9 cellular contexts compared by ENCODE assay signal in the genomic region with DNA sequence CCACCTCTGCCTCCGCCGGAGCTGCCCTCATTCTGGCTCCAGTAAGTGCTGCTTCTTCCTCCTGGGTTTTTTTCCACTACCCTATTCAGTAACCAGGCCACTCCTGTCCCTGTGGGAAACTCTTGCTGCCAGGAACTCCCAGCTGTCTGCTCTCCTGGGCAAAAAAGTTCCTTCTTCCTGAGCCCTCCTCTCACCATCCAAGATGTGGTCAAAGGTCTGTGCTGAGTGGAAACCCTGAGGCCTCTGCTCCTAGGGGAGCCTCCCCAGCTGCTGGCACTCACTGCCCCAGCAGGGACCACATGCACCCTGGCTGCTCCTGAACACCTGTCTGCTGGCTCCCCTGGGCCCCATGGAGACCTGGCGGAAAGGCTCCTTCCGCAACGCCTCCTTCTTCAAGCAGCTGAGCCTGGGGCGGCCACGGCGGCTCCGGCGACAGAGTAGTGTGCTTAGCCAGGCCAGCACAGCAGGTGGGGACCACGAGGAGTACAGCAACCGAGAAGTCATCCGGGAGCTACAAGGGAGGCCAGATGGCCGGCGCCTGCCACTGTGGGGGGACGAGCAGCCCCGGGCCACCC. TPM values are rescaled to one million over a fixed set of nuclear protein-coding genes. Genes with fewer than 3 reads are reported as not detected.
DNase-seq lines count a peak whose midpoint lies in the region; ATAC-seq, FAIRE-seq and TF ChIP-seq lines count a peak whose summit lies in the region.
"Had no signal": no experiment of that assay in that cellular context is flagged by ENCODE, and none has a peak within 500 bp of the region (broad histone marks: within the 10 kb centered on the region; RNA-seq: fewer than 3 reads in every experiment).

No MANE protein-coding gene starts in this region.

- H3K36me3 Mint-ChIP-seq in activated naive CD4-positive, alpha-beta T cell treated with anti-CD3 and anti-CD28 coated beads, Interleukin-2, amount 10 ng/mL, durations not matched to agents 7 days and 5 days, result peaks cover 28% of the 10 kb centered on the region

- H2AFZ ChIP-seq in SU-DHL-6 (ENCODE audit: low read depth, low read length, severe bottlenecking) (no peak overlapping the region), keratinocyte (ENCODE audit: control insufficient read depth, low read length) (no peak overlapping the region)

- dilution Hi-C loops in keratinocyte (cut with MboI; ENCODE audit: extremely low pct_ligation_motif_present, low sequenced_read_pairs), result no loop called here

- peaks cover 50% of the 10 kb centered on the region for H3K4me1 ChIP-seq in keratinocyte (ENCODE audit: control insufficient read depth, extremely low read depth, insufficient read depth, low read length)
- H3K4me1 ChIP-seq in uterus, result no peaks in the 10 kb centered on the region

- H3K9me2 ChIP-seq in SU-DHL-6 (replicated peaks; ENCODE audit: insufficient read depth, low read length), result no peaks in the 10 kb centered on the region

- no peak for ATAC-seq in GM18498 (IDR thresholded peaks at IDR 0.05; ENCODE audit: unreplicated experiment)

- H3K27me3 ChIP-seq in SU-DHL-6 (ENCODE audit: low read length), result no peaks in the 10 kb centered on the region
- H3K27me3 ChIP-seq in keratinocyte (ENCODE audit: control insufficient read depth, extremely low read depth, insufficient read depth, low read length), result no peaks in the 10 kb centered on the region
- H3K27me3 ChIP-seq in uterus, result no peaks in the 10 kb centered on the region

- no peak for TF ChIP-seq POLR2A in uterus (IDR thresholded peaks at IDR 0.05)

- H4K20me1 ChIP-seq in SU-DHL-6 (ENCODE audit: low read depth, low read length) (no peaks in the 10 kb centered on the region), keratinocyte (ENCODE audit: control insufficient read depth, extremely low read depth, insufficient read depth, low read length) (no peaks in the 10 kb centered on the region)

- H3F3A ChIP-seq in SU-DHL-6 (ENCODE audit: insufficient read depth), result peaks cover 37% of the 10 kb centered on the region

- H3K4me1 Mint-ChIP-seq in activated naive CD4-positive, alpha-beta T cell treated with anti-CD3 and anti-CD28 coated beads, Interleukin-2, amount 10 ng/mL, durations not matched to agents 7 days and 5 days, result peaks cover 35% of the 10 kb centered on the region

- FAIRE-seq in keratinocyte (lab: Jason Lieb, UNC), result no peak

- peaks cover 2% of the 10 kb centered on the region for H3K9me1 ChIP-seq in keratinocyte (ENCODE audit: control insufficient read depth, extremely low read depth, insufficient read depth, low read length)

- no peaks in the 10 kb centered on the region for H3K9me3 Mint-ChIP-seq in activated naive CD4-positive, alpha-beta T cell treated with anti-CD3 and anti-CD28 coated beads, Interleukin-2, amount 10 ng/mL, durations not matched to agents 7 days and 5 days

- intact Hi-C loops in uterus (cut with DNase I; ENCODE audit: low total_unique reads), result no loop called here

- H3K36me3 ChIP-seq in SU-DHL-6 (ENCODE audit: low read length) (no peaks in the 10 kb centered on the region), keratinocyte (ENCODE audit: control insufficient read depth in 2 of 2, extremely low read depth in 1 of 2, insufficient read depth in 2 of 2, low read length in 2 of 2) (peaks cover 23 to 25% of the 10 kb centered on the region in 2 experiments), uterus (no peaks in the 10 kb centered on the region)

- H3K9me3 ChIP-seq in SU-DHL-6 (ENCODE audit: insufficient read depth, low read length), result no peaks in the 10 kb centered on the region
- no peaks in the 10 kb centered on the region for H3K9me3 ChIP-seq in keratinocyte (ENCODE audit: control insufficient read depth, low read depth, low read length)
- no peaks in the 10 kb centered on the region for H3K9me3 ChIP-seq in uterus

- no peak for DNase-seq in activated naive CD4-positive, alpha-beta T cell treated with anti-CD3 and anti-CD28 coated beads, Interleukin-2, amount 10 ng/mL, durations not matched to agents 7 days and 5 days
- no peak for DNase-seq in activated naive CD4-positive, alpha-beta T cell treated with Interleukin-2 at 50 U/mL for 16 hours
- no peak for DNase-seq in keratinocyte (ENCODE audit: low read depth, low spot score)
- DNase-seq in uterus, result no peak
- no peak for DNase-seq in inferior parietal cortex (ENCODE audit: extremely low spot score)
- no peak for DNase-seq in NCI-H1930 (lab: John Stamatoyannopoulos, UW)
- DNase-seq: left cardiac atrium had no signal

- H3K4me3 Mint-ChIP-seq in activated naive CD4-positive, alpha-beta T cell treated with anti-CD3 and anti-CD28 coated beads, Interleukin-2, amount 10 ng/mL, durations not matched to agents 7 days and 5 days, result no peak overlapping the region

- H3K79me2 ChIP-seq in SU-DHL-6 (ENCODE audit: insufficient read depth, low read length) (no peaks in the 10 kb centered on the region), keratinocyte (ENCODE audit: control insufficient read depth, insufficient read depth, low read length) (no peaks in the 10 kb centered on the region)

- H3K4me2 ChIP-seq in SU-DHL-6 (ENCODE audit: low read depth, low read length, poor library complexity, severe bottlenecking) (peak overlapping the region; percentile 62), keratinocyte (ENCODE audit: control insufficient read depth, extremely low read depth, insufficient read depth, low read depth, low read length) (peak overlapping the region; percentile 77)

- no peaks in the 10 kb centered on the region for H3K27me3 Mint-ChIP-seq in activated naive CD4-positive, alpha-beta T cell treated with anti-CD3 and anti-CD28 coated beads, Interleukin-2, amount 10 ng/mL, durations not matched to agents 7 days and 5 days

- H3K27ac Mint-ChIP-seq in activated naive CD4-positive, alpha-beta T cell treated with anti-CD3 and anti-CD28 coated beads, Interleukin-2, amount 10 ng/mL, durations not matched to agents 7 days and 5 days, result peak overlapping the region; percentile 88

- no peak for TF ChIP-seq CTCF in SU-DHL-6 (IDR thresholded peaks at IDR 0.05; ENCODE audit: insufficient read depth, low read length, poor library complexity, severe bottlenecking)
- TF ChIP-seq CTCF in keratinocyte (optimal IDR thresholded peaks at IDR 0.05 in 1 of 3, IDR thresholded peaks at IDR 0.05 in 1 of 3, conservative IDR thresholded peaks at IDR 0.05 in 1 of 3; ENCODE audit: extremely low read depth in 1 of 3, insufficient read depth in 2 of 3, low read length in 3 of 3), result no peak
- TF ChIP-seq CTCF in uterus (IDR thresholded peaks at IDR 0.05), result no peak

- CTCF ChIA-PET in activated naive CD4-positive, alpha-beta T cell treated with anti-CD3 and anti-CD28 coated beads, Interleukin-2, amount 10 ng/mL, durations not matched to agents 7 days and 5 days (lab: Charles Lee), result interaction anchor here (2.5 kb wide), 1 partner anchor 13 kb away, joined by 13 read pairs; no protein-coding TSS in a partner anchor

- H3K4me3 ChIP-seq in SU-DHL-6 (ENCODE audit: insufficient read depth, low read length, poor library complexity, severe bottlenecking) (peak overlapping the region; percentile 17), keratinocyte (ENCODE audit: control insufficient read depth in 2 of 3, extremely low read depth in 1 of 3, insufficient read depth in 2 of 3, low read depth in 1 of 3, low read length in 3 of 3) (peak overlapping the region in 2 of 3 experiments; percentile 13 to 49), uterus (no peak overlapping the region)

- H3K27ac ChIP-seq in SU-DHL-6 (ENCODE audit: low read depth, low read length), result peak overlapping the region; percentile 97
- peak overlapping the region; percentile 91 for H3K27ac ChIP-seq in keratinocyte (ENCODE audit: control insufficient read depth, insufficient read depth, low read length)
- peak overlapping the region; percentile 32 to 70 for H3K27ac ChIP-seq in uterus

- peak overlapping the region; percentile 59 for H3K9ac ChIP-seq in SU-DHL-6 (ENCODE audit: low read length)
- peak overlapping the region; percentile 80 for H3K9ac ChIP-seq in keratinocyte (ENCODE audit: control insufficient read depth, extremely low read depth, insufficient read depth, low read length)

RNA-seq across cellular contexts. Expression of a gene that starts 0.5 kb away (rescaled TPM):
- polyA plus RNA-seq in keratinocyte, result 0.09 to 0.15 TPM (median 0.14 TPM) in 3 replicates
- 1.9 TPM for polyA plus RNA-seq in keratinocyte (2011; ENCODE audit: low read depth)
- 0.05 and 0.09 TPM in 2 replicates for polyA plus RNA-seq in keratinocyte (2011; cell fraction: cytosol; rRNA removed)
- 0.11 and 0.25 TPM in 2 replicates for polyA plus RNA-seq in keratinocyte (2011; cell fraction: nucleus; rRNA removed)
- 0.42 and 5.3 TPM in 2 replicates for polyA plus RNA-seq in keratinocyte (2012; ENCODE audit: low replicate concordance)
- polyA minus RNA-seq in keratinocyte, result not detected in 3 replicates
- not detected for polyA minus RNA-seq in keratinocyte (2011; cell fraction: cytosol; rRNA and poly(A)+ RNA removed)
- polyA minus RNA-seq in keratinocyte (2011; cell fraction: nucleus; rRNA and poly(A)+ RNA removed), result 0.21 TPM in 1 of 2 replicates, not detected in the other
- under 1 TPM in 2 of 4 donors, not detected in 2; 0.28 to 0.55 TPM for total RNA-seq in uterus

RNA-seq across cellular contexts. Expression of a gene that starts 6.4 kb away (rescaled TPM):
- 1.6 to 3.1 TPM (median 2.7 TPM) in 3 replicates for polyA plus RNA-seq in keratinocyte
- polyA plus RNA-seq in keratinocyte (2011; ENCODE audit: low read depth), result 1.4 TPM
- 0.86 and 2.8 TPM in 2 replicates for polyA plus RNA-seq in keratinocyte (2011; cell fraction: cytosol; rRNA removed)
- polyA plus RNA-seq in keratinocyte (2011; cell fraction: nucleus; rRNA removed), result 0.60 and 0.92 TPM in 2 replicates
- 4.1 and 4.7 TPM in 2 replicates for polyA plus RNA-seq in keratinocyte (2012; ENCODE audit: low replicate concordance)
- 1.1 to 5.1 TPM in 2 of 3 replicates, not detected in the other for polyA minus RNA-seq in keratinocyte
- 13.0 TPM for polyA minus RNA-seq in keratinocyte (2011; cell fraction: cytosol; rRNA and poly(A)+ RNA removed)
- polyA minus RNA-seq in keratinocyte (2011; cell fraction: nucleus; rRNA and poly(A)+ RNA removed), result 0.74 and 1.5 TPM in 2 replicates
- 100 to 1,000 TPM in 1 of 4 donors, 10 to 100 TPM in 2, 1 to 10 TPM in 1; 6.2 to 113 (median 34.5) TPM for total RNA-seq in uterus

RNA-seq across cellular contexts. Expression of a gene that starts 15.2 kb away (rescaled TPM):
- polyA plus RNA-seq in keratinocyte, result 22.2 to 23.0 TPM (median 22.2 TPM) in 3 replicates
- polyA plus RNA-seq in keratinocyte (2011; ENCODE audit: low read depth), result 28.4 TPM
- polyA plus RNA-seq in keratinocyte (2011; cell fraction: cytosol; rRNA removed), result 16.8 and 18.4 TPM in 2 replicates
- 46.3 and 51.4 TPM in 2 replicates for polyA plus RNA-seq in keratinocyte (2011; cell fraction: nucleus; rRNA removed)
- polyA plus RNA-seq in keratinocyte (2012; ENCODE audit: low replicate concordance), result 22.8 and 24.5 TPM in 2 replicates
- polyA minus RNA-seq in keratinocyte, result 9.7 to 20.6 TPM (median 13.9 TPM) in 3 replicates
- polyA minus RNA-seq in keratinocyte (2011; cell fraction: cytosol; rRNA and poly(A)+ RNA removed), result 21.9 TPM
- 16.2 and 19.2 TPM in 2 replicates for polyA minus RNA-seq in keratinocyte (2011; cell fraction: nucleus; rRNA and poly(A)+ RNA removed)
- 10 to 100 TPM in 2 of 4 donors, 1 to 10 TPM in 2; 6.4 to 27.0 (median 16.1) TPM for total RNA-seq in uterus

RNA-seq across cellular contexts. Expression of a gene that starts 36.7 kb away (rescaled TPM):
- polyA plus RNA-seq in keratinocyte, result 19.0 to 26.2 TPM (median 24.5 TPM) in 3 replicates
- 15.2 TPM for polyA plus RNA-seq in keratinocyte (2011; ENCODE audit: low read depth)
- 17.0 and 20.2 TPM in 2 replicates for polyA plus RNA-seq in keratinocyte (2011; cell fraction: cytosol; rRNA removed)
- polyA plus RNA-seq in keratinocyte (2011; cell fraction: nucleus; rRNA removed), result 57.4 and 64.0 TPM in 2 replicates
- 14.6 and 15.8 TPM in 2 replicates for polyA plus RNA-seq in keratinocyte (2012; ENCODE audit: low replicate concordance)
- 16.5 to 25.4 TPM (median 21.4 TPM) in 3 replicates for polyA minus RNA-seq in keratinocyte
- 17.8 TPM for polyA minus RNA-seq in keratinocyte (2011; cell fraction: cytosol; rRNA and poly(A)+ RNA removed)
- 8.5 and 9.8 TPM in 2 replicates for polyA minus RNA-seq in keratinocyte (2011; cell fraction: nucleus; rRNA and poly(A)+ RNA removed)
- total RNA-seq in uterus, result 10 to 100 TPM in 3 of 4 donors, 1 to 10 TPM in 1; 5.6 to 37.5 (median 15.2) TPM

RNA-seq across cellular contexts. Expression of a gene that starts 37.0 kb away (rescaled TPM):
- 27.0 to 55.9 TPM (median 35.3 TPM) in 3 replicates for polyA plus RNA-seq in keratinocyte
- 23.6 TPM for polyA plus RNA-seq in keratinocyte (2011; ENCODE audit: low read depth)
- 30.6 and 31.7 TPM in 2 replicates for polyA plus RNA-seq in keratinocyte (2011; cell fraction: cytosol; rRNA removed)
- 65.7 and 71.0 TPM in 2 replicates for polyA plus RNA-seq in keratinocyte (2011; cell fraction: nucleus; rRNA removed)
- polyA plus RNA-seq in keratinocyte (2012; ENCODE audit: low replicate concordance), result 23.2 and 38.5 TPM in 2 replicates
- 10.5 to 21.2 TPM (median 19.7 TPM) in 3 replicates for polyA minus RNA-seq in keratinocyte
- 13.8 TPM for polyA minus RNA-seq in keratinocyte (2011; cell fraction: cytosol; rRNA and poly(A)+ RNA removed)
- 8.0 and 8.5 TPM in 2 replicates for polyA minus RNA-seq in keratinocyte (2011; cell fraction: nucleus; rRNA and poly(A)+ RNA removed)
- 10 to 100 TPM in 3 of 4 donors, 1 to 10 TPM in 1; 6.1 to 79.4 (median 32.5) TPM for total RNA-seq in uterus

Comparison
In these comparisons a context has a peak if more than half of its experiments do, and no peak if none do; other contexts are left out.
1. H3K4me3 ChIP-seq: peak in SU-DHL-6 (single experiment) and keratinocyte (2 of 3); none in uterus (0 of 2).
2. Peak in every context shown above with its lines, with median percentiles within 50 percentile points of each other: H3K27ac ChIP-seq.